In genomic region chr5:34415559-34416198, GRCh38 we compare ENCODE assay signal across 9 cellular contexts.
DNase-seq lines count a peak whose midpoint lies in the region; ATAC-seq and TF ChIP-seq lines count a peak whose summit lies in the region.
"Had no signal": no experiment of that assay in that cellular context is flagged by ENCODE, and none has a peak within 500 bp of the region (broad histone marks: within the 10 kb centered on the region; RNA-seq: fewer than 3 reads in every experiment).

No MANE protein-coding gene starts in this region.

- H3K27me3 Mint-ChIP-seq in activated CD4-positive, alpha-beta T cell treated with anti-CD3 and anti-CD28 coated beads, Interleukin-2, amount 10 ng/mL, durations not matched to agents 24 days and 14 days = peaks cover 5% of the 10 kb centered on the region

- intact Hi-C loops in activated CD4-positive, alpha-beta T cell treated with anti-CD3 and anti-CD28 coated beads, Interleukin-2, amount 10 ng/mL, durations not matched to agents 24 days and 14 days (cut with micrococcal nuclease) = no loop called here

- no peak overlapping the region for H3K4me3 ChIP-seq in fibroblast of mammary gland (ENCODE audit: control insufficient read depth, low read depth, low read length)

- peak; percentile 38 for DNase-seq in fibroblast of mammary gland (ENCODE audit: low read depth)
- no peak for DNase-seq in retina
- DNase-seq in activated CD4-positive, alpha-beta T cell treated with anti-CD3 and anti-CD28 coated beads for 1 hour = no peak
- DNase-seq in NCI-H146 (lab: John Stamatoyannopoulos, UW) = no peak
- DNase-seq in activated CD4-positive, alpha-beta T cell treated with anti-CD3 and anti-CD28 coated beads, Interleukin-2, amount 10 ng/mL, durations not matched to agents 24 days and 14 days = no peak
- DNase-seq: DND-41 had no signal

- no peak for TF ChIP-seq POLR2A in GM18505 (IDR thresholded peaks at IDR 0.05; ENCODE audit: borderline replicate concordance, extremely low read depth, insufficient read depth, insufficient read length)

- no peak for TF ChIP-seq CTCF in fibroblast of mammary gland (conservative IDR thresholded peaks at IDR 0.05; ENCODE audit: control insufficient read depth, insufficient read depth, low read depth, low read length)

- peaks cover 2% of the 10 kb centered on the region for H3K4me1 Mint-ChIP-seq in activated CD4-positive, alpha-beta T cell treated with anti-CD3 and anti-CD28 coated beads, Interleukin-2, amount 10 ng/mL, durations not matched to agents 24 days and 14 days

- H3K9me3 Mint-ChIP-seq in activated CD4-positive, alpha-beta T cell treated with anti-CD3 and anti-CD28 coated beads, Interleukin-2, amount 10 ng/mL, durations not matched to agents 24 days and 14 days = no peaks in the 10 kb centered on the region

- no peaks in the 10 kb centered on the region for H3K36me3 Mint-ChIP-seq in activated CD4-positive, alpha-beta T cell treated with anti-CD3 and anti-CD28 coated beads, Interleukin-2, amount 10 ng/mL, durations not matched to agents 24 days and 14 days (ENCODE audit: low read depth)

- H3K4me3 Mint-ChIP-seq in activated CD4-positive, alpha-beta T cell treated with anti-CD3 and anti-CD28 coated beads, Interleukin-2, amount 10 ng/mL, durations not matched to agents 24 days and 14 days = no peak overlapping the region

- ATAC-seq in GM18505 (IDR thresholded peaks at IDR 0.05; ENCODE audit: unreplicated experiment) (peak; percentile 99), GM21528 (IDR thresholded peaks at IDR 0.05; ENCODE audit: low FRiP score, unreplicated experiment) (peak; percentile 99), HG03354 (IDR thresholded peaks at IDR 0.05; ENCODE audit: poor library complexity, severe bottlenecking, unreplicated experiment) (peak; percentile 100)

- H3K27ac Mint-ChIP-seq in activated CD4-positive, alpha-beta T cell treated with anti-CD3 and anti-CD28 coated beads, Interleukin-2, amount 10 ng/mL, durations not matched to agents 24 days and 14 days = no peak overlapping the region
